7 cellular contexts compared by ENCODE assay signal in the genomic region with DNA sequence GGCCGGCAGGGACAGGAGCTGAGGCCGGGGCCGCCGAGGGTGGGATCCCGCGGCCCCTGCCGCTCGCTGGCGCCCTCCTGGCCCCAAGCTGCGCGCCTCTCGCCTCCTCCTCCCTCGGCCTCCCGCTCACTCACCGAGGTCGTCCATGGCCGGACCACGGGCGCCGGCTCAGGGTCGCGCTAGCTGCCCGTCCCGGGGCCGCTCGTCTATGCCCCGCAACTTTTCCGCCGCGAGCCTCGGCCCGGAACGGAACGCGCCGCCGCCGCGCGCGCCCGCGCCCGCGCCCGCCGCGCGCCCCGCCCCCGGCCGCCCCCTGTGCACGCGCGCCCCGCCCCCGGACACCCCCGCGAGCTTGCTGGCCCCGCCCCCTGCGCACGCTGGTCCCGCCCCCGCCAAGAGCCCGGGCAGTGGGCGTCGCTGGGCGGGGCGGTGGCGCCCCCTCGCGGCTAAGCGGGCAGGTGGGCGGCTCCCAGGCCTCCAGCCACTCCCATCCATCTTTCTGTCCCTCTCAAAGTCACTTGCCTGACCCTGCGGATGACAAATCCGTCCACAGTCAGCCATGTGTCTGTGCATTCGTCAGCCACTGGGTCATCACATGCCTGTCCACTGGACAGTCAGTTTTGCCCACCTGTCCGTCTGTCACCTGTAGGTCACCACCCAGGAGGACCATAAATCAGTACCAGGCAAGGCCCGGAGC. TPM values are rescaled to one million over a fixed set of nuclear protein-coding genes. Genes with fewer than 3 reads are reported as not detected.
DNase-seq lines count a peak whose midpoint lies in the region; ATAC-seq and TF ChIP-seq lines count a peak whose summit lies in the region.

PXN (minus strand) TSS at position 248 of the 697 bp plus-strand sequence; CDS start at position 147, 101 bp downstream.

- H3K4me3 Mint-ChIP-seq in activated CD4-positive, alpha-beta T cell treated with anti-CD3 and anti-CD28 coated beads for 36 hours = peak within 1 kb of the TSS; percentile 95
- peak within 1 kb of the TSS; percentile 93 for H3K4me3 Mint-ChIP-seq in chondrocyte (ENCODE audit: unreplicated experiment)

- intact Hi-C loops in activated CD4-positive, alpha-beta T cell treated with anti-CD3 and anti-CD28 coated beads for 36 hours (cut with DNase I, micrococcal nuclease) = loop anchor here (1.0 to 2.0 kb wide), 6 partner anchors 13 to 147 kb away; partner anchors contain the start of gene RPLP0 (in 2 of the 2)

- no peaks in the 10 kb centered on the region for H3K27me3 ChIP-seq in layer of hippocampus (ENCODE audit: control insufficient read depth, insufficient read depth, low read length)

- H3K9me3 Mint-ChIP-seq in activated CD4-positive, alpha-beta T cell treated with anti-CD3 and anti-CD28 coated beads for 36 hours (ENCODE audit: low read depth) = no peaks in the 10 kb centered on the region
- H3K9me3 Mint-ChIP-seq in chondrocyte (ENCODE audit: low read depth) = no peaks in the 10 kb centered on the region

- peaks cover 46% of the 10 kb centered on the region for H3K4me1 Mint-ChIP-seq in activated CD4-positive, alpha-beta T cell treated with anti-CD3 and anti-CD28 coated beads for 36 hours
- peaks cover 44% of the 10 kb centered on the region for H3K4me1 Mint-ChIP-seq in chondrocyte (ENCODE audit: low read depth)

- peak; percentile 39 for ATAC-seq in GM18520 (IDR thresholded peaks at IDR 0.05; ENCODE audit: unreplicated experiment)
- peak; percentile 66 for ATAC-seq in HG02981 (IDR thresholded peaks at IDR 0.05; ENCODE audit: unreplicated experiment)
- ATAC-seq in activated CD4-positive, alpha-beta T cell treated with anti-CD3 and anti-CD28 coated beads for 36 hours = peak; percentile 79

- CTCF ChIA-PET in activated CD4-positive, alpha-beta T cell treated with anti-CD3 and anti-CD28 coated beads for 36 hours (lab: Charles Lee) = interaction anchor here (0.6 to 24.9 kb wide), 16 partner anchors 9 to 236 kb away, joined by 3 to 518 read pairs (median 3); partner anchors contain the start of genes RNU4-2, RPLP0 and SIRT4

- peak; percentile 85 for TF ChIP-seq CTCF in chondrocyte (IDR thresholded peaks at IDR 0.05)

- H3K27ac Mint-ChIP-seq in activated CD4-positive, alpha-beta T cell treated with anti-CD3 and anti-CD28 coated beads for 36 hours = peak within 1 kb of the TSS; percentile 85
- peak within 1 kb of the TSS; percentile 95 for H3K27ac Mint-ChIP-seq in chondrocyte (ENCODE audit: unreplicated experiment)

- H3K27me3 Mint-ChIP-seq in activated CD4-positive, alpha-beta T cell treated with anti-CD3 and anti-CD28 coated beads for 36 hours = no peaks in the 10 kb centered on the region
- H3K27me3 Mint-ChIP-seq in chondrocyte (ENCODE audit: low read depth) = no peaks in the 10 kb centered on the region

- H3K27ac ChIP-seq in layer of hippocampus (ENCODE audit: low read depth, low read length) = peak within 1 kb of the TSS; percentile 78

- H3K36me3 Mint-ChIP-seq in activated CD4-positive, alpha-beta T cell treated with anti-CD3 and anti-CD28 coated beads for 36 hours (ENCODE audit: low read depth) = peaks cover 6% of the 10 kb centered on the region
- no peaks in the 10 kb centered on the region for H3K36me3 Mint-ChIP-seq in chondrocyte (ENCODE audit: low read depth)

- DNase-seq in NCI-H226 (peak; percentile 39), chondrocyte (ENCODE audit: low spot score) (peak; percentile 85)
- peak; percentile 95 for DNase-seq in activated CD4-positive, alpha-beta T cell treated with anti-CD3 and anti-CD28 coated beads for 36 hours
- DNase-seq in stimulated activated CD4-positive, alpha-beta T cell treated with anti-CD3 and anti-CD28 coated beads, Interleukin-1b, Interleukin-23, amount 100 ng/mL, for 4 hours (ENCODE audit: low read depth in 2 of 2) = peak; percentile 92 to 94

- POLR2A ChIA-PET in activated CD4-positive, alpha-beta T cell treated with anti-CD3 and anti-CD28 coated beads for 36 hours (lab: Charles Lee) = interaction anchor here (0.6 to 7.3 kb wide), 5 partner anchors 8 to 64 kb away, joined by 3 to 117 read pairs (median 46); partner anchors contain the start of genes RNU4-1, RNU4-2 and RPLP0

RNA-seq across cellular contexts. Expression of gene PXN, which starts in this region (rescaled TPM):
- total RNA-seq in activated CD4-positive, alpha-beta T cell treated with anti-CD3 and anti-CD28 coated beads for 36 hours = 100 to 1,000 TPM in 1 of 2 experiments, 10 to 100 TPM in 1; 74.5 to 104 TPM
- total RNA-seq in chondrocyte = 68.1 to 79.5 TPM (median 70.5 TPM) in 3 replicates

Comparison
In these comparisons a context has a peak if more than half of its experiments do, and no peak if none do; other contexts are left out.
1. Peak in every context shown above with its lines: DNase-seq, ATAC-seq and H3K27ac ChIP-seq.
2. DNase-seq: peak in every context shown above with its lines; median percentile 95 in activated CD4-positive, alpha-beta T cell treated with anti-CD3 and anti-CD28 coated beads for 36 hours; 93 in stimulated activated CD4-positive, alpha-beta T cell treated with anti-CD3 and anti-CD28 coated beads, Interleukin-1b, Interleukin-23, amount 100 ng/mL, for 4 hours; 85 in chondrocyte; 39 in NCI-H226.